Comparison of ENCODE assay signal across 18 cellular contexts in genomic region chr2:240933048-240933965, GRCh38. TPM values are rescaled to one million over a fixed set of nuclear protein-coding genes. Genes with fewer than 3 reads are reported as not detected.
A peak's percentile ranks its signal among the peaks of the same experiment; 100 is the strongest.
DNase-seq lines count a peak whose midpoint lies in the region; ATAC-seq lines count a peak whose summit lies in the region.
"Had no signal": no experiment of that assay in that cellular context is flagged by ENCODE, and none has a peak within 500 bp of the region (broad histone marks: within the 10 kb centered on the region; RNA-seq: fewer than 3 reads in every experiment).

No MANE protein-coding gene starts in this region.

- WGBS in neuronal stem cell (ENCODE audit: extremely low coverage in 2 of 2, insufficient read length in 2 of 2, insufficient replicate concordance in 1 of 2), 2 donors, result no CpG with 5 or more reads among the region's 30 CpGs

- H3K4me1 Mint-ChIP-seq in activated naive CD8-positive, alpha-beta T cell treated with anti-CD3 and anti-CD28 coated beads, Interleukin-2, amount 10 ng/mL, durations not matched to agents 7 days and 5 days, result no peaks in the 10 kb centered on the region
- no peaks in the 10 kb centered on the region for H3K4me1 Mint-ChIP-seq in activated naive CD8-positive, alpha-beta T cell treated with anti-CD3 and anti-CD28 coated beads for 36 hours
- H3K4me1 Mint-ChIP-seq: memory B cell had no signal

- no peak overlapping the region for H3K4ac ChIP-seq in neuronal stem cell (ENCODE audit: low read length)

- peak overlapping the region; percentile 28 for H3K18ac ChIP-seq in neuronal stem cell (ENCODE audit: low read length)

- H4K8ac ChIP-seq in neuronal stem cell (ENCODE audit: low read depth, low read length), result no peak overlapping the region

- H3K4me1 ChIP-seq in neuronal stem cell (ENCODE audit: control insufficient read depth in 2 of 2, insufficient read depth in 1 of 2, low read depth in 1 of 2, low read length in 2 of 2), result no peaks in the 10 kb centered on the region

- peak; percentile 27 for DNase-seq in activated naive CD8-positive, alpha-beta T cell treated with anti-CD3 and anti-CD28 coated beads, Interleukin-2, amount 10 ng/mL, durations not matched to agents 7 days and 5 days
- DNase-seq in activated naive CD8-positive, alpha-beta T cell treated with anti-CD3 and anti-CD28 coated beads for 36 hours, result no peak
- peak; percentile 45 for DNase-seq in ecto neural progenitor cell (ENCODE audit: low spot score)
- DNase-seq in neuronal stem cell (ENCODE audit: low spot score), result no peak
- peak; percentile 39 for DNase-seq in ureter (ENCODE audit: low spot score)
- DNase-seq in SIG-M5 (lab: John Stamatoyannopoulos, UW), result no peak
- DNase-seq in cerebellar cortex (ENCODE audit: low spot score), result no peak
- DNase-seq: amygdala, cortex of kidney, DMS79 treated with DMSO at 0.1 percent for 48 hours, HFFc6, NCI-H2081, occipital lobe had no signal

- no peak overlapping the region for H2BK5ac ChIP-seq in neuronal stem cell (ENCODE audit: low read length)

- no peak overlapping the region for H3K4me3 ChIP-seq in neuronal stem cell (ENCODE audit: low read length in 2 of 2)
- H3K4me3 ChIP-seq: thoracic aorta had no signal

- H3K4me3 Mint-ChIP-seq in activated naive CD8-positive, alpha-beta T cell treated with anti-CD3 and anti-CD28 coated beads, Interleukin-2, amount 10 ng/mL, durations not matched to agents 7 days and 5 days, result no peak overlapping the region
- no peak overlapping the region for H3K4me3 Mint-ChIP-seq in activated naive CD8-positive, alpha-beta T cell treated with anti-CD3 and anti-CD28 coated beads for 36 hours
- H3K4me3 Mint-ChIP-seq: HFFc6, memory B cell had no signal

- no peak overlapping the region for H2AFZ ChIP-seq in neuronal stem cell (ENCODE audit: low read length)

- no peak for ATAC-seq in activated naive CD8-positive, alpha-beta T cell treated with anti-CD3 and anti-CD28 coated beads, Interleukin-2, amount 10 ng/mL, durations not matched to agents 7 days and 5 days (ENCODE audit: low read depth)
- no peak for ATAC-seq in GM19035 (IDR thresholded peaks at IDR 0.05; ENCODE audit: unreplicated experiment)

- H3K36me3 ChIP-seq in neuronal stem cell (replicated peaks in 1 of 2; ENCODE audit: control insufficient read depth in 2 of 2, insufficient read depth in 2 of 2, low read length in 2 of 2), result no peaks in the 10 kb centered on the region
- H3K36me3 ChIP-seq: thoracic aorta had no signal

- no peak overlapping the region for H4K91ac ChIP-seq in neuronal stem cell (ENCODE audit: low read depth, low read length, poor library complexity)

- H3K9me3 ChIP-seq in neuronal stem cell (replicated peaks in 1 of 2; ENCODE audit: control insufficient read depth in 2 of 2, insufficient read depth in 1 of 2, low read depth in 1 of 2, low read length in 2 of 2), result peaks cover 0 to 6% of the 10 kb centered on the region in 2 donors

- peaks cover 2% of the 10 kb centered on the region for H3K27me3 Mint-ChIP-seq in activated naive CD8-positive, alpha-beta T cell treated with anti-CD3 and anti-CD28 coated beads, Interleukin-2, amount 10 ng/mL, durations not matched to agents 7 days and 5 days
- no peaks in the 10 kb centered on the region for H3K27me3 Mint-ChIP-seq in activated naive CD8-positive, alpha-beta T cell treated with anti-CD3 and anti-CD28 coated beads for 36 hours

- peak overlapping the region; percentile 72 for H2BK120ac ChIP-seq in neuronal stem cell (ENCODE audit: low read depth, low read length)

- H3K27ac ChIP-seq in neuronal stem cell (replicated peaks; ENCODE audit: low read length), result no peak overlapping the region
- H3K27ac ChIP-seq: thoracic aorta had no signal

- H3K79me1 ChIP-seq in neuronal stem cell (ENCODE audit: low read depth, low read length), result no peaks in the 10 kb centered on the region

- H2BK15ac ChIP-seq in neuronal stem cell (ENCODE audit: low read length), result no peak overlapping the region

- no peaks in the 10 kb centered on the region for H3K9me3 Mint-ChIP-seq in activated naive CD8-positive, alpha-beta T cell treated with anti-CD3 and anti-CD28 coated beads, Interleukin-2, amount 10 ng/mL, durations not matched to agents 7 days and 5 days
- no peaks in the 10 kb centered on the region for H3K9me3 Mint-ChIP-seq in activated naive CD8-positive, alpha-beta T cell treated with anti-CD3 and anti-CD28 coated beads for 36 hours

- H3K27me3 ChIP-seq in neuronal stem cell (ENCODE audit: control insufficient read depth in 3 of 3, insufficient read depth in 3 of 3, low read depth in 1 of 3, low read length in 3 of 3), result peaks cover 0 to 56% (median 0%) of the 10 kb centered on the region in 3 experiments

- no peak overlapping the region for H3K23ac ChIP-seq in neuronal stem cell (ENCODE audit: low read depth, low read length, poor library complexity)

- peak overlapping the region; percentile 22 for H2BK12ac ChIP-seq in neuronal stem cell (ENCODE audit: low read length)

- peak overlapping the region; percentile 71 for H3K14ac ChIP-seq in neuronal stem cell (ENCODE audit: low read length)

- no peak overlapping the region for H3K4me2 ChIP-seq in neuronal stem cell (ENCODE audit: insufficient read depth, low read length, poor library complexity, severe bottlenecking)

- no peaks in the 10 kb centered on the region for H3K36me3 Mint-ChIP-seq in activated naive CD8-positive, alpha-beta T cell treated with anti-CD3 and anti-CD28 coated beads, Interleukin-2, amount 10 ng/mL, durations not matched to agents 7 days and 5 days
- H3K36me3 Mint-ChIP-seq in activated naive CD8-positive, alpha-beta T cell treated with anti-CD3 and anti-CD28 coated beads for 36 hours, result no peaks in the 10 kb centered on the region
- H3K36me3 Mint-ChIP-seq: memory B cell had no signal

- peak overlapping the region; percentile 60 for H2AK5ac ChIP-seq in neuronal stem cell (ENCODE audit: low read depth, low read length)

- POLR2A ChIA-PET in activated naive CD8-positive, alpha-beta T cell treated with anti-CD3 and anti-CD28 coated beads, Interleukin-2, amount 10 ng/mL, durations not matched to agents 7 days and 5 days (lab: Charles Lee), result no interaction called here

- H3K9ac ChIP-seq in neuronal stem cell (ENCODE audit: low read depth, low read length, poor library complexity), result peak overlapping the region; percentile 77

- H3K27ac Mint-ChIP-seq in activated naive CD8-positive, alpha-beta T cell treated with anti-CD3 and anti-CD28 coated beads, Interleukin-2, amount 10 ng/mL, durations not matched to agents 7 days and 5 days, result no peak overlapping the region
- H3K27ac Mint-ChIP-seq in activated naive CD8-positive, alpha-beta T cell treated with anti-CD3 and anti-CD28 coated beads for 36 hours, result no peak overlapping the region
- H3K27ac Mint-ChIP-seq: HFFc6, memory B cell had no signal

RNA-seq across cellular contexts. Expression of gene CROCC2, which starts 27.2 kb away (rescaled TPM):
- not detected for total RNA-seq in activated naive CD8-positive, alpha-beta T cell treated with anti-CD3 and anti-CD28 coated beads, Interleukin-2, amount 10 ng/mL, durations not matched to agents 7 days and 5 days
- total RNA-seq in activated naive CD8-positive, alpha-beta T cell treated with anti-CD3 and anti-CD28 coated beads for 36 hours, result not detected
- polyA plus RNA-seq in neuronal stem cell (2013, experiment 1 of 2), result not detected
- polyA plus RNA-seq in neuronal stem cell (2013, experiment 2 of 2), result not detected
- 0.23 TPM for total RNA-seq in ureter
- total RNA-seq: HFFc6, M059J, SK-MEL-5, thoracic aorta had no signal

RNA-seq across cellular contexts. Expression of gene MAB21L4, which starts 37.4 kb away (rescaled TPM):
- total RNA-seq in activated naive CD8-positive, alpha-beta T cell treated with anti-CD3 and anti-CD28 coated beads, Interleukin-2, amount 10 ng/mL, durations not matched to agents 7 days and 5 days, result not detected
- not detected for total RNA-seq in activated naive CD8-positive, alpha-beta T cell treated with anti-CD3 and anti-CD28 coated beads for 36 hours
- not detected for polyA plus RNA-seq in neuronal stem cell (2013, experiment 1 of 2)
- not detected for polyA plus RNA-seq in neuronal stem cell (2013, experiment 2 of 2)
- 2.5 TPM for total RNA-seq in ureter
- total RNA-seq: HFFc6, M059J, occipital lobe, SK-MEL-5, thoracic aorta had no signal

Comparison
In these comparisons a context has a peak if more than half of its experiments do, and no peak if none do; other contexts are left out.
1. DNase-seq: peak in activated naive CD8-positive, alpha-beta T cell treated with anti-CD3 and anti-CD28 coated beads, Interleukin-2, amount 10 ng/mL, durations not matched to agents 7 days and 5 days (single experiment), ecto neural progenitor cell (single experiment) and ureter (single experiment); none in activated naive CD8-positive, alpha-beta T cell treated with anti-CD3 and anti-CD28 coated beads for 36 hours (single experiment), neuronal stem cell (single experiment), SIG-M5 (single experiment) and cerebellar cortex (single experiment).